ENCODE assay signal across 1 cellular context in the genomic region with DNA sequence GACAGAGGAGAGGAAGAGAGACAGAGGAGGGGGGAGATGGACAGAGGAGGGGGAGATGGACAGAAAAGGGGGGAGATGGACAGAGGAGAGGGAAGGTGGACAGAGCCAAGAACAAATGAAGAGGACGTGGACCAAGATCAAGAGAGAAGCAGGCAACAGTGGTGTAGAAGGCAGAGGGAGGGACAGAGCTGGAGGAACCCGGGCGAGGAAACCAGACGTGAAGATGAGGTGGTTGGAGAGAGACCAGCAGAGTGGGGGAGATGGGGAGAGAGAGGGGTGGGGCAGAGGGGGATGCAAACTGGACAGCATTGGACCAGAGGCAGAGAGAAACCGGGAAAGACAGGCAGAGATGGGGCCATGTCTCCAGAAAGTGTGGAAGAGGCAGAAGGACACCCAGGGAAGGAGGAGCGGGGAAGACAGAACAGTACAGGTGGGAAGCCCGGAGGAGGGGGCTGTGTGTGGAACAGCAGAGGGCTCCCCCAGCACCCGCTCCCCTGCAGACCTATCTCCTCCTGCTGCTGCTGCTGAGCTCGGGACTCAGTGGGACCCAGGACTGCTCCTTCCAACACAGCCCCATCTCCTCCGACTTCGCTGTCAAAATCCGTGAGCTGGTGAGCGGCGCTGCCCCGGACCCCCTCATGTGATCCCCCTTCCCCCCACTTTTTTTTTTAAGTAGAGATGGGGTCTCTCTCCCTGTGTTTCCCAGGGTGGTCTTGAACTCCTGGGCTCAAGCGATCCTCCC.
TF ChIP-seq lines count a peak whose summit lies in the region.

No MANE protein-coding gene starts in this region.

TF ChIP-seq in IMR-90, 13 proteins besides CTCF, POLR2A, EP300 and RAD21:
- TF ChIP-seq CEBPB (IDR thresholded peaks at IDR 0.05; ENCODE audit: low read depth, low read length) (no peak), MAZ (IDR thresholded peaks at IDR 0.05; ENCODE audit: borderline replicate concordance, low read depth, low read length) (no peak), RFX5 (IDR thresholded peaks at IDR 0.05; ENCODE audit: low read depth, low read length) (no peak), MXI1 (IDR thresholded peaks at IDR 0.05; ENCODE audit: borderline replicate concordance, low read depth, low read length) (no peak), SMC3 (IDR thresholded peaks at IDR 0.05; ENCODE audit: low read depth, low read length) (no peak), FOS (IDR thresholded peaks at IDR 0.05; ENCODE audit: low read depth, low read length) (no peak), NFE2L2 (IDR thresholded peaks at IDR 0.05; ENCODE audit: low read depth, low read length) (no peak), RCOR1 (IDR thresholded peaks at IDR 0.05; ENCODE audit: insufficient replicate concordance, low read length) (no peak), MAFK (IDR thresholded peaks at IDR 0.05; ENCODE audit: low read depth, low read length) (no peak), CHD1 (IDR thresholded peaks at IDR 0.05; ENCODE audit: low read depth, low read length) (no peak), BHLHE40 (IDR thresholded peaks at IDR 0.05; ENCODE audit: low read depth, low read length) (no peak)
- TF ChIP-seq, protein P1, sequence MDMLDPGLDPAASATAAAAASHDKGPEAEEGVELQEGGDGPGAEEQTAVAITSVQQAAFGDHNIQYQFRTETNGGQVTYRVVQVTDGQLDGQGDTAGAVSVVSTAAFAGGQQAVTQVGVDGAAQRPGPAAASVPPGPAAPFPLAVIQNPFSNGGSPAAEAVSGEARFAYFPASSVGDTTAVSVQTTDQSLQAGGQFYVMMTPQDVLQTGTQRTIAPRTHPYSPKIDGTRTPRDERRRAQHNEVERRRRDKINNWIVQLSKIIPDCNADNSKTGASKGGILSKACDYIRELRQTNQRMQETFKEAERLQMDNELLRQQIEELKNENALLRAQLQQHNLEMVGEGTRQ (IDR thresholded peaks at IDR 0.05; ENCODE audit: low read depth, low read length), result no peak
